In genomic region chr2:225556461-225556860, GRCh38 we compare ENCODE assay signal across 2 cellular contexts.
TF ChIP-seq lines count a peak whose summit lies in the region.

No MANE protein-coding gene starts in this region.

TF ChIP-seq in GM12878, 131 proteins besides CTCF, POLR2A, EP300 and RAD21 (continued from another document):
- TF ChIP-seq CHD2 (IDR thresholded peaks at IDR 0.05; ENCODE audit: borderline replicate concordance, low read depth, low read length): no peak
- TF ChIP-seq CEBPZ (IDR thresholded peaks at IDR 0.05; ENCODE audit: low read depth, low read length): no peak
- no peak for TF ChIP-seq CREB1 (IDR thresholded peaks at IDR 0.05; ENCODE audit: low read depth)

TF ChIP-seq in neural cell, 6 proteins besides CTCF, POLR2A, EP300 and RAD21 (continued from another document):
- no peak for TF ChIP-seq REST (IDR thresholded peaks at IDR 0.05; ENCODE audit: borderline replicate concordance)
- TF ChIP-seq MXI1 (conservative IDR thresholded peaks at IDR 0.05; ENCODE audit: poor library complexity, severe bottlenecking): no peak
- no peak for TF ChIP-seq TAF1 (IDR thresholded peaks at IDR 0.05; ENCODE audit: low read depth)
- TF ChIP-seq POLR2AphosphoS5 (IDR thresholded peaks at IDR 0.05): no peak
TF ChIP-seq in neural cell: peak in this region for 0.
